14 cellular contexts compared by ENCODE assay signal in the genomic region with DNA sequence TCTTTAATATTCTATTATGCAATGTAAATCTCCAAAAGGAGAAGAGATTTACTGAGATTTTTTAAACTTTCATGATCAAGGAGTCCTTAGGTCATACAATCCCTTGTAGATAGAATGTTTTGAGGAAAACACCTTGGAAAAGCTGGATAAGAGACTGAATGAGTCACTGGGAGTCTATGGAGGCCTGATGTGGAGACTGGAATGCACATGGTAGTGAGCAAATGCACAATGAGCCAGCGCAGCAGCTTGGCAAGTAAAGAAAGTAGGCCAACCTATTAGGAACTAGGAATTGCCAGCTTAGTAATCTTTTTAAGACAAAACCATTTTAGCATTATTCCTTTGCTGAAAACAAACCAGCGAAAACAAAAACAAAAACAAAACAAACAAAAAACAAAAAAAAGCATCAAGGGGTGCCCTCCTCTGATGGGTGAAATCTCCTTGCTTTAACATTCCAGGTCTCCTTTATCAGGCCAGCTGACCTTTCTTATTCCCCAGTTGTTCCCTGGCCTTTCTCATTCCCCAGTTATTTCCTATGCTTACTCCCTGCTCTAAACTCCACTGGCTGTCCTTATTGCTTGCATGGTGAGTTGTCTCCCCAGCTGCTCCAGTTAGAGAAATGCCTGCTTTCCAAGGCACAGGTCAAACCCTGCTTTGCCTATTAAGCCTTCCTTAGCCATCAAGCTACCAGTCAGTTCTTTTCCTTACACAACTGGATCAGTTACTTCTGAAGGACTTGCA.
DNase-seq lines count a peak whose midpoint lies in the region; ATAC-seq, FAIRE-seq and TF ChIP-seq lines count a peak whose summit lies in the region.
"Had no signal": no experiment of that assay in that cellular context is flagged by ENCODE, and none has a peak within 500 bp of the region (broad histone marks: within the 10 kb centered on the region; RNA-seq: fewer than 3 reads in every experiment).

No MANE protein-coding gene starts in this region.

- CTCF ChIA-PET in H1 (lab: Charles Lee; ENCODE audit: partially characterized antibody): interaction anchor here (1.3 kb wide), 1 partner anchor 12 kb away, joined by 3 read pairs; no protein-coding TSS in a partner anchor

- no peaks in the 10 kb centered on the region for H3K4me1 ChIP-seq in H1 (replicated peaks in 1 of 4; ENCODE audit: control insufficient read depth in 3 of 4, insufficient read depth in 4 of 4, low read length in 3 of 4)
- H3K4me1 ChIP-seq: suprapubic skin had no signal

- no peak overlapping the region for H4K8ac ChIP-seq in H1 (ENCODE audit: extremely low read depth, insufficient read depth, low read length)

- no peak overlapping the region for H2BK5ac ChIP-seq in H1 (ENCODE audit: low read depth, low read length)

- no peak overlapping the region for H3K18ac ChIP-seq in H1 (ENCODE audit: extremely low read depth, low read length)

- TF ChIP-seq POLR2A in H1 (IDR thresholded peaks at IDR 0.05; ENCODE audit: control extremely low read depth in 1 of 2, low read depth in 2 of 2, low read length in 2 of 2): no peak

- H3K4me2 ChIP-seq in H1 (ENCODE audit: insufficient read depth in 1 of 2, low read depth in 2 of 2, low read length in 2 of 2): no peak overlapping the region

- H3K36me3 ChIP-seq in H1 (ENCODE audit: control insufficient read depth in 2 of 4, insufficient read depth in 4 of 4, low read length in 3 of 4): no peaks in the 10 kb centered on the region
- H3K36me3 ChIP-seq: ovary, suprapubic skin had no signal

- no peak overlapping the region for H4K91ac ChIP-seq in H1 (replicated peaks; ENCODE audit: insufficient read length, low read length)

- H3K27me3 ChIP-seq in H1 (replicated peaks in 1 of 4; ENCODE audit: control insufficient read depth in 3 of 4, extremely low read depth in 1 of 4, insufficient read depth in 3 of 4, low read length in 3 of 4): no peaks in the 10 kb centered on the region
- H3K27me3 ChIP-seq: ovary, suprapubic skin had no signal

- no peak overlapping the region for H2AFZ ChIP-seq in H1 (ENCODE audit: low read length)

- POLR2A ChIA-PET in H1 (lab: Charles Lee; ENCODE audit: partially characterized antibody): no interaction called here

- H3K27ac ChIP-seq in H1 (ENCODE audit: low read depth, low read length): no peak overlapping the region
- H3K27ac ChIP-seq: ovary, suprapubic skin had no signal

- no peak overlapping the region for H3K4ac ChIP-seq in H1 (replicated peaks; ENCODE audit: insufficient read length, low read depth, low read length)

- no peaks in the 10 kb centered on the region for H3K79me1 ChIP-seq in H1 (ENCODE audit: low read depth, low read length)

- no peaks in the 10 kb centered on the region for H3K79me2 ChIP-seq in H1 (ENCODE audit: control insufficient read depth in 1 of 2, insufficient read depth in 2 of 2, low read length in 2 of 2)

- no peak overlapping the region for H2BK20ac ChIP-seq in H1 (ENCODE audit: low read length)

- DNase-seq in AG09309 (ENCODE audit: low read depth) (peak; percentile 65), NCI-H226 (peak; percentile 94), H1 (ENCODE audit: low read depth in 1 of 2, low spot score in 2 of 2) (no peak), occipital lobe (lab: John Stamatoyannopoulos, UW) (peak; percentile 1), HuH-7 (ENCODE audit: low spot score) (no peak), NCI-H146 treated with DMSO at 0.1 percent for 48 hours (lab: John Stamatoyannopoulos, UW; ENCODE audit: unreplicated experiment) (no peak), NCI-H345 treated with DMSO at 0.1 percent for 48 hours (lab: John Stamatoyannopoulos, UW; ENCODE audit: unreplicated experiment) (no peak)
- DNase-seq: activated gamma-delta T cell treated with Interleukin-2 at 50 U/mL for 16 hours; central memory CD4-positive, alpha-beta T cell; NCI-H2171 treated with DMSO at 0.1 percent for 48 hours; ovary had no signal

- no peak overlapping the region for H2BK120ac ChIP-seq in H1 (replicated peaks; ENCODE audit: low read depth, low read length)

- no peak for TF ChIP-seq EP300 in H1 (IDR thresholded peaks at IDR 0.05; ENCODE audit: borderline replicate concordance in 1 of 2, low read depth in 2 of 2, low read length in 2 of 2)

- H2BK12ac ChIP-seq in H1 (ENCODE audit: low read depth, low read length): no peak overlapping the region

- no peak overlapping the region for H2BK15ac ChIP-seq in H1 (ENCODE audit: low read length)

- H4K5ac ChIP-seq in H1 (ENCODE audit: insufficient read length, low read depth, low read length): no peak overlapping the region

- H3K4me3 ChIP-seq in AG09309 (ENCODE audit: control insufficient read depth, low read depth, low read length): no peak overlapping the region
- H3K4me3 ChIP-seq in H1 (ENCODE audit: extremely low read depth in 1 of 4, insufficient read depth in 2 of 4, low read depth in 3 of 4, low read length in 4 of 4): no peak overlapping the region
- H3K4me3 ChIP-seq: ovary, suprapubic skin had no signal

- no peak for TF ChIP-seq CTCF in AG09309 (IDR thresholded peaks at IDR 0.05; ENCODE audit: control insufficient read depth, insufficient read depth, low read depth, low read length, missing control alignments)
- no peak for TF ChIP-seq CTCF in H1 (IDR thresholded peaks at IDR 0.05; ENCODE audit: control extremely low read depth in 1 of 3, insufficient read depth in 1 of 3, low read depth in 1 of 3, low read length in 3 of 3)

- H3K14ac ChIP-seq in H1 (ENCODE audit: insufficient read length): no peak overlapping the region

- H3K9ac ChIP-seq in H1 (replicated peaks in 1 of 4; ENCODE audit: extremely low read depth in 1 of 4, low read depth in 3 of 4, low read length in 3 of 4): no peak overlapping the region

- no peak overlapping the region for H3K56ac ChIP-seq in H1 (replicated peaks; ENCODE audit: insufficient read length, low read depth, low read length)

- no peak for TF ChIP-seq RAD21 in H1 (IDR thresholded peaks at IDR 0.05 in 1 of 2, conservative IDR thresholded peaks at IDR 0.05 in 1 of 2; ENCODE audit: low read depth in 2 of 2, low read length in 2 of 2)

- H4K20me1 ChIP-seq in H1 (replicated peaks in 1 of 2; ENCODE audit: control insufficient read depth in 1 of 2, insufficient read depth in 2 of 2, low read length in 2 of 2): no peaks in the 10 kb centered on the region

- H3K23ac ChIP-seq in H1 (ENCODE audit: insufficient read length): no peak overlapping the region

- FAIRE-seq in H1 (lab: Jason Lieb, UNC): peak; percentile 32
- FAIRE-seq: GM12891 had no signal

- no peaks in the 10 kb centered on the region for H3K9me3 ChIP-seq in H1 (ENCODE audit: insufficient read depth in 2 of 2, low read depth in 1 of 2, low read length in 1 of 2)
- H3K9me3 ChIP-seq: ovary, suprapubic skin had no signal

- no peak overlapping the region for H2AK5ac ChIP-seq in H1 (ENCODE audit: low read depth, low read length)

- H3K23me2 ChIP-seq in H1 (ENCODE audit: low read depth, low read length): no peaks in the 10 kb centered on the region

- no peak for ATAC-seq in HG03520 (IDR thresholded peaks at IDR 0.05; ENCODE audit: unreplicated experiment)

- WGBS in H1 (ENCODE audit: extremely low coverage in 1 of 2, insufficient coverage in 1 of 2, insufficient read length in 1 of 2, insufficient replicate concordance in 2 of 2, low coverage in 1 of 2, low lambda C conversion rate in 2 of 2, missing lambda C conversion rate in 1 of 2), 2 experiments: 89% methylated on average over 2 of the region's 2 CpGs; no CpG with 5 or more reads in 1 of the 2 experiments

TF ChIP-seq in H1, 55 proteins besides CTCF, POLR2A, EP300 and RAD21:
- TF ChIP-seq JUN (IDR thresholded peaks at IDR 0.05; ENCODE audit: low read depth, low read length) (no peak), TCF12 (IDR thresholded peaks at IDR 0.05; ENCODE audit: low read depth, low read length) (no peak), KDM1A (IDR thresholded peaks at IDR 0.05; ENCODE audit: borderline replicate concordance, low read length) (no peak), SIN3A (conservative IDR thresholded peaks at IDR 0.05 in 1 of 2, IDR thresholded peaks at IDR 0.05 in 1 of 2; ENCODE audit: low read depth in 1 of 2, low read length in 2 of 2) (no peak), SRF (IDR thresholded peaks at IDR 0.05; ENCODE audit: low read depth, low read length) (no peak), NANOG (IDR thresholded peaks at IDR 0.05; ENCODE audit: insufficient read depth, low read depth, low read length, poor library complexity, severe bottlenecking) (no peak), CHD1 (IDR thresholded peaks at IDR 0.05; ENCODE audit: low read depth, low read length) (no peak), SP2 (IDR thresholded peaks at IDR 0.05; ENCODE audit: low read length) (no peak), HDAC6 (IDR thresholded peaks at IDR 0.05; ENCODE audit: low read depth, low read length) (no peak), RXRA (IDR thresholded peaks at IDR 0.05; ENCODE audit: insufficient read depth, low read depth, low read length) (no peak), SIRT6 (IDR thresholded peaks at IDR 0.05; ENCODE audit: low read length) (no peak)
- TF ChIP-seq, protein P1, sequence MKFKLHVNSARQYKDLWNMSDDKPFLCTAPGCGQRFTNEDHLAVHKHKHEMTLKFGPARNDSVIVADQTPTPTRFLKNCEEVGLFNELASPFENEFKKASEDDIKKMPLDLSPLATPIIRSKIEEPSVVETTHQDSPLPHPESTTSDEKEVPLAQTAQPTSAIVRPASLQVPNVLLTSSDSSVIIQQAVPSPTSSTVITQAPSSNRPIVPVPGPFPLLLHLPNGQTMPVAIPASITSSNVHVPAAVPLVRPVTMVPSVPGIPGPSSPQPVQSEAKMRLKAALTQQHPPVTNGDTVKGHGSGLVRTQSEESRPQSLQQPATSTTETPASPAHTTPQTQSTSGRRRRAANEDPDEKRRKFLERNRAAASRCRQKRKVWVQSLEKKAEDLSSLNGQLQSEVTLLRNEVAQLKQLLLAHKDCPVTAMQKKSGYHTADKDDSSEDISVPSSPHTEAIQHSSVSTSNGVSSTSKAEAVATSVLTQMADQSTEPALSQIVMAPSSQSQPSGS (IDR thresholded peaks at IDR 0.05; ENCODE audit: low read length): no peak

Comparison
In these comparisons a context has a peak if more than half of its experiments do, and no peak if none do; other contexts are left out.
1. DNase-seq: peak in AG09309 (single experiment), NCI-H226 (single experiment) and occipital lobe (single experiment); none in H1 (0 of 2), HuH-7 (single experiment), NCI-H146 treated with DMSO at 0.1 percent for 48 hours (single experiment) and NCI-H345 treated with DMSO at 0.1 percent for 48 hours (single experiment).